8 cellular contexts compared by ENCODE assay signal in genomic region chr17:42720996-42721583, GRCh38. TPM values are rescaled to one million over a fixed set of nuclear protein-coding genes. Genes with fewer than 3 reads are reported as not detected.
DNase-seq lines count a peak whose midpoint lies in the region; ATAC-seq and TF ChIP-seq lines count a peak whose summit lies in the region.

No MANE protein-coding gene starts in this region.

- WGBS in lung, 2 donors, result 6 to 22% methylated on average over 2 of the region's 2 CpGs

- intact Hi-C loops in vagina (cut with DNase I), result loop anchor here (2.0 kb wide), 1 partner anchor 42 kb away; no protein-coding TSS in a partner anchor

- H3K9me3 ChIP-seq in lung (ENCODE audit: control insufficient read depth in 2 of 2, insufficient read depth in 1 of 2, low read length in 1 of 2), result no peaks in the 10 kb centered on the region
- no peaks in the 10 kb centered on the region for H3K9me3 ChIP-seq in vagina

- TF ChIP-seq POLR2A in vagina (IDR thresholded peaks at IDR 0.05), result no peak

- H3K4me1 ChIP-seq in lung (ENCODE audit: control insufficient read depth in 2 of 2, insufficient read depth in 2 of 2, low read length in 2 of 2) (no peaks in the 10 kb centered on the region), vagina (no peaks in the 10 kb centered on the region)

- DNase-seq in stimulated activated naive CD4-positive, alpha-beta T cell (lab: John Stamatoyannopoulos, UW), result peak in 5 of 6 experiments; percentile 2 to 66 (median 47)
- no peak for DNase-seq in stimulated activated naive CD4-positive, alpha-beta T cell treated with Interleukin-2 at 50 U/mL for 16 hours (lab: John Stamatoyannopoulos, UW)
- DNase-seq in NCI-H1048 (lab: John Stamatoyannopoulos, UW) (peak; percentile 46), SHP77 (lab: John Stamatoyannopoulos, UW) (peak; percentile 46 to 80), dermis blood vessel endothelial cell (peak; percentile 88), lung (ENCODE audit: low spot score) (no peak), vagina (ENCODE audit: extremely low spot score in 2 of 2) (no peak)

- ATAC-seq in lung (ENCODE audit: insufficient read depth, low FRiP score), result no peak
- ATAC-seq in HG03045 (IDR thresholded peaks at IDR 0.05; ENCODE audit: unreplicated experiment), result no peak

- no peak overlapping the region for H3K27ac ChIP-seq in lung (ENCODE audit: low read depth in 1 of 2, low read length in 1 of 2)
- H3K27ac ChIP-seq in vagina, result no peak overlapping the region

- TF ChIP-seq CTCF in lung (IDR thresholded peaks at IDR 0.05; ENCODE audit: control extremely low read depth, extremely low read depth) (peak; percentile 56), vagina (IDR thresholded peaks at IDR 0.05) (peak; percentile 54 to 73 (median 57))

- H3K4me3 ChIP-seq in lung (no peak overlapping the region), vagina (no peak overlapping the region)

- H3K36me3 ChIP-seq in lung (ENCODE audit: control insufficient read depth in 2 of 2, insufficient read depth in 2 of 2, low read length in 2 of 2) (peaks cover 31 to 53% of the 10 kb centered on the region in 2 donors), vagina (peaks cover 0 to 91% of the 10 kb centered on the region in 2 donors)

- H3K27me3 ChIP-seq in lung (ENCODE audit: control insufficient read depth, insufficient read depth) (no peaks in the 10 kb centered on the region), vagina (no peaks in the 10 kb centered on the region)

RNA-seq across cellular contexts. Expression of gene EZH1, which starts 23.8 kb away (rescaled TPM):
- total RNA-seq in dermis blood vessel endothelial cell, result 12.9 and 18.2 TPM in 2 replicates
- total RNA-seq in lung, result 10 to 100 TPM; 33.6 to 53.2 TPM
- polyA plus RNA-seq in lung, result 10 to 100 TPM; 20.7 to 21.2 TPM
- total RNA-seq in vagina, result 73.7 TPM

RNA-seq across cellular contexts. Expression of gene CNTNAP1, which starts 38.8 kb away (rescaled TPM):
- total RNA-seq in dermis blood vessel endothelial cell, result 12.3 and 41.2 TPM in 2 replicates
- total RNA-seq in lung, result 10 to 100 TPM in 1 of 2 donors, 1 to 10 TPM in 1; 9.9 to 12.5 TPM
- 1 to 10 TPM; 2.9 to 5.4 TPM for polyA plus RNA-seq in lung
- total RNA-seq in vagina, result 5.9 TPM

RNA-seq across cellular contexts. Expression of gene CCR10, which starts 39.4 kb away (rescaled TPM):
- total RNA-seq in dermis blood vessel endothelial cell (5.1 and 7.9 TPM in 2 replicates), lung (1 to 10 TPM in 1 of 2 donors, under 1 TPM in 1; 1.00 to 1.9 TPM), vagina (3.2 TPM)
- polyA plus RNA-seq in lung, result 1 to 10 TPM in 1 of 2 donors, under 1 TPM in 1; 0.55 to 3.1 TPM

RNA-seq across cellular contexts. Expression of gene RAMP2, which starts 39.9 kb away (rescaled TPM):
- total RNA-seq in dermis blood vessel endothelial cell, result 9.7 and 13.1 TPM in 2 replicates
- total RNA-seq in lung, result 10 to 100 TPM; 55.0 to 66.6 TPM
- 100 to 1,000 TPM in 1 of 2 donors, 10 to 100 TPM in 1; 43.8 to 101 TPM for polyA plus RNA-seq in lung
- total RNA-seq in vagina, result 27.3 TPM

RNA-seq across cellular contexts. Expression of gene PLEKHH3, which starts 44.3 kb away (rescaled TPM):
- total RNA-seq in dermis blood vessel endothelial cell (12.9 and 20.0 TPM in 2 replicates), lung (10 to 100 TPM; 23.9 to 30.2 TPM), vagina (44.9 TPM)
- polyA plus RNA-seq in lung, result 10 to 100 TPM; 21.2 to 22.0 TPM

Comparison
In these comparisons a context has a peak if more than half of its experiments do, and no peak if none do; other contexts are left out.
1. DNase-seq: peak in stimulated activated naive CD4-positive, alpha-beta T cell (5 of 6), NCI-H1048 (single experiment), SHP77 (2 of 2) and dermis blood vessel endothelial cell (single experiment); none in stimulated activated naive CD4-positive, alpha-beta T cell treated with Interleukin-2 at 50 U/mL for 16 hours (single experiment), lung (single experiment) and vagina (0 of 2).